ENCODE assay signal across 9 cellular contexts in genomic region chr15:28984421-28985375, GRCh38.
DNase-seq lines count a peak whose midpoint lies in the region; ATAC-seq and TF ChIP-seq lines count a peak whose summit lies in the region.
"Had no signal": no experiment of that assay in that cellular context is flagged by ENCODE, and none has a peak within 500 bp of the region (broad histone marks: within the 10 kb centered on the region; RNA-seq: fewer than 3 reads in every experiment).

No MANE protein-coding gene starts in this region.

- DNase-seq in activated gamma-delta T cell treated with Interleukin-2 at 50 U/mL for 16 hours (peak; percentile 28), activated gamma-delta T cell (lab: John Stamatoyannopoulos, UW) (no peak), left kidney (ENCODE audit: low read depth, low spot score) (peak; percentile 90), upper lobe of left lung (peak in 1 of 2 donors; percentile 48), left lobe of liver (ENCODE audit: low spot score) (no peak), SIG-M5 treated with dmso at 0.1 percent for 504 hours (lab: John Stamatoyannopoulos, UW; ENCODE audit: unreplicated experiment) (no peak), COLO829 (ENCODE audit: low spot score) (no peak)
- peak; percentile 52 for DNase-seq in activated naive CD8-positive, alpha-beta T cell treated with anti-CD3 and anti-CD28 coated beads for 36 hours
- DNase-seq: DMS153 had no signal

- TF ChIP-seq POLR2A in upper lobe of left lung (IDR thresholded peaks at IDR 0.05), result no peak

- no peaks in the 10 kb centered on the region for H3K27me3 Mint-ChIP-seq in activated naive CD8-positive, alpha-beta T cell treated with anti-CD3 and anti-CD28 coated beads for 36 hours

- peaks cover 14% of the 10 kb centered on the region for H3K36me3 Mint-ChIP-seq in activated naive CD8-positive, alpha-beta T cell treated with anti-CD3 and anti-CD28 coated beads for 36 hours

- H3K4me1 Mint-ChIP-seq in activated naive CD8-positive, alpha-beta T cell treated with anti-CD3 and anti-CD28 coated beads for 36 hours, result peaks cover 41% of the 10 kb centered on the region

- H3K27ac Mint-ChIP-seq in activated naive CD8-positive, alpha-beta T cell treated with anti-CD3 and anti-CD28 coated beads for 36 hours, result peak overlapping the region; percentile 79

- no peak overlapping the region for H3K4me3 ChIP-seq in upper lobe of left lung

- H3K4me3 Mint-ChIP-seq in activated naive CD8-positive, alpha-beta T cell treated with anti-CD3 and anti-CD28 coated beads for 36 hours, result peak overlapping the region; percentile 58

- 63 to 70% methylated on average over 10 of the region's 10 CpGs for WGBS in upper lobe of left lung, 2 donors

- peaks cover 4% of the 10 kb centered on the region for H3K9me3 Mint-ChIP-seq in activated naive CD8-positive, alpha-beta T cell treated with anti-CD3 and anti-CD28 coated beads for 36 hours

- peaks cover 0 to 7% (median 0%) of the 10 kb centered on the region in 4 donors for H3K4me1 ChIP-seq in upper lobe of left lung

- no peak for TF ChIP-seq EP300 in upper lobe of left lung (IDR thresholded peaks at IDR 0.05)

- peak; percentile 17 to 53 for ATAC-seq in upper lobe of left lung (ENCODE audit: low FRiP score in 2 of 2)
- ATAC-seq in left lobe of liver, result no peak

- TF ChIP-seq CTCF in upper lobe of left lung (IDR thresholded peaks at IDR 0.05), result no peak

- H3K36me3 ChIP-seq in upper lobe of left lung, result no peaks in the 10 kb centered on the region

- no peaks in the 10 kb centered on the region for H3K27me3 ChIP-seq in upper lobe of left lung

- peak overlapping the region in 1 of 4 donors; percentile 12 for H3K27ac ChIP-seq in upper lobe of left lung

- no peaks in the 10 kb centered on the region for H3K9me3 ChIP-seq in upper lobe of left lung

Comparison
In these comparisons a context has a peak if more than half of its experiments do, and no peak if none do; other contexts are left out.
1. DNase-seq: peak in activated gamma-delta T cell treated with Interleukin-2 at 50 U/mL for 16 hours (single experiment), activated naive CD8-positive, alpha-beta T cell treated with anti-CD3 and anti-CD28 coated beads for 36 hours (single experiment) and left kidney (single experiment); none in activated gamma-delta T cell (single experiment), left lobe of liver (single experiment), SIG-M5 treated with dmso at 0.1 percent for 504 hours (single experiment) and COLO829 (single experiment).